In the genomic region with DNA sequence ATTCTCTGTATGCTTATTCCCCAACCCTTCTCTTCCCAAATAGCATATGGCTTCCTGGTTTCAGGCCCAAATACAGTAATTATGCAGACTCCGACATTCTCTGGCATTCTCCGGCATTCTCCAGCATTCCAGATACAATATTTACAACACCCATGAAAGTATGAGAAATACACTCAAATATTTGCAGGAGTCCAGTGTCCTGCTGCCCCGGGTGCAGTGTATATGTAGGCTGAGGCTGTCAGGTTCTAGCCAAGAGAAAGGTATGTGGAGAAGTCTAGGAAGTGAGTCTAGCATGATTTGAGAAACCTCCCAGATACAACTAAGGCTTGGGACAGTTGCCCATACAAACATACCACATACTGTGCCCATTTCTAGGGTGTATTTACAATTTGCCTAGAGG, we compare ENCODE assay signal across 15 cellular contexts.
A peak's percentile ranks its signal among the peaks of the same experiment; 100 is the strongest.
DNase-seq lines count a peak whose midpoint lies in the region; TF ChIP-seq lines count a peak whose summit lies in the region.
"Had no signal": no experiment of that assay in that cellular context is flagged by ENCODE, and none has a peak within 500 bp of the region (broad histone marks: within the 10 kb centered on the region; RNA-seq: fewer than 3 reads in every experiment).

No MANE protein-coding gene starts in this region.

- DNase-seq in AG08395 (ENCODE audit: low spot score) (peak; percentile 17), HS-27A (ENCODE audit: low read depth) (peak; percentile 72), mesothelial cell of epicardium (ENCODE audit: low spot score in 2 of 2, unreplicated experiment in 2 of 2) (no peak), mesenteric fat pad (ENCODE audit: low spot score) (no peak), foreskin melanocyte (no peak), D341Med (ENCODE audit: low spot score) (no peak), NCI-H1694 treated with DMSO at 0.1 percent for 48 hours (lab: John Stamatoyannopoulos, UW) (no peak)
- DNase-seq: activated gamma-delta T cell; AML-193; effector CD4-positive, alpha-beta T cell; natural killer cell; NCI-H1930; NCI-H526 treated with DMSO at 0.1 percent for 48 hours; stimulated activated CD4-positive, alpha-beta T cell treated with anti-CD3 and anti-CD28 coated beads, Interleukin-1b, Interleukin-23, amount 100 ng/mL, for 48 hours had no signal

- H3K27me3 Mint-ChIP-seq in brain (no peaks in the 10 kb centered on the region), mesothelial cell of epicardium (ENCODE audit: low read depth) (no peaks in the 10 kb centered on the region)

- H3K27ac Mint-ChIP-seq in brain (peak overlapping the region in 3 of 5 experiments; percentile 19 to 63 (median 45)), mesothelial cell of epicardium (peak overlapping the region; percentile 44)
- H3K27ac Mint-ChIP-seq: natural killer cell had no signal

- H3K4me1 Mint-ChIP-seq in brain, result peaks cover 55% of the 10 kb centered on the region
- H3K4me1 Mint-ChIP-seq in mesothelial cell of epicardium, result peaks cover 59% of the 10 kb centered on the region
- H3K4me1 Mint-ChIP-seq: natural killer cell had no signal

- H3K36me3 Mint-ChIP-seq in brain, result no peaks in the 10 kb centered on the region
- peaks cover 2% of the 10 kb centered on the region for H3K36me3 Mint-ChIP-seq in mesothelial cell of epicardium
- H3K36me3 Mint-ChIP-seq: natural killer cell had no signal

- H3K9me3 Mint-ChIP-seq in brain (no peaks in the 10 kb centered on the region), mesothelial cell of epicardium (no peaks in the 10 kb centered on the region)
- H3K9me3 Mint-ChIP-seq: natural killer cell had no signal

- peak overlapping the region in 1 of 5 experiments; percentile 23 for H3K4me3 Mint-ChIP-seq in brain
- H3K4me3 Mint-ChIP-seq in mesothelial cell of epicardium, result no peak overlapping the region
- H3K4me3 Mint-ChIP-seq: natural killer cell had no signal

- TF ChIP-seq CTCF in brain (conservative IDR thresholded peaks at IDR 0.05), result no peak
- TF ChIP-seq CTCF in mesothelial cell of epicardium (IDR thresholded peaks at IDR 0.05; ENCODE audit: unreplicated experiment), result no peak

Comparison
In these comparisons a context has a peak if more than half of its experiments do, and no peak if none do; other contexts are left out.
1. DNase-seq: peak in AG08395 (single experiment) and HS-27A (single experiment); none in mesothelial cell of epicardium (0 of 2), mesenteric fat pad (single experiment), foreskin melanocyte (single experiment), D341Med (single experiment) and NCI-H1694 treated with DMSO at 0.1 percent for 48 hours (single experiment).